8 cellular contexts compared by ENCODE assay signal in genomic region chr9:106878943-106879916, GRCh38. TPM values are rescaled to one million over a fixed set of nuclear protein-coding genes. Genes with fewer than 3 reads are reported as not detected.
DNase-seq lines count a peak whose midpoint lies in the region; ATAC-seq and TF ChIP-seq lines count a peak whose summit lies in the region.

No MANE protein-coding gene starts in this region.

- H3K27ac ChIP-seq in AG04450 (ENCODE audit: low read depth, low read length) (peak overlapping the region; percentile 63), lower lobe of right lung (peak overlapping the region; percentile 51), upper lobe of right lung (peak overlapping the region; percentile 25), PC-9 (no peak overlapping the region)

- H3K4me1 ChIP-seq in lower lobe of right lung (peaks cover 75% of the 10 kb centered on the region), upper lobe of right lung (peaks cover 57% of the 10 kb centered on the region), PC-9 (replicated peaks; ENCODE audit: insufficient read depth) (0 out of 2 replicates have a peak, but pooled peaks cover 9% of the 10 kb centered on the region)

- POLR2A ChIA-PET in AG04450 (lab: Yijun Ruan, JAX) (interaction anchor here (0.5 to 2.4 kb wide), 3 partner anchors 15 to 423 kb away, joined by 4 to 11 read pairs (median 7); no protein-coding TSS in a partner anchor), PC-9 (lab: Charles Lee; ENCODE audit: unreplicated experiment) (no interaction called here)

- CTCF ChIA-PET in AG04450 (lab: Charles Lee): interaction anchor here (0.9 to 1.0 kb wide), 2 partner anchors 14 to 39 kb away, joined by 3 to 4 read pairs; no protein-coding TSS in a partner anchor
- CTCF ChIA-PET in PC-9 (lab: Charles Lee): interaction anchor here (0.6 kb wide), 1 partner anchor 998 kb away, joined by 4 read pairs; no protein-coding TSS in a partner anchor

- no peaks in the 10 kb centered on the region; the same call in 1 of the 2 replicates for H3K9me2 ChIP-seq in PC-9 (ENCODE audit: insufficient read depth)

- H3K4me3 ChIP-seq in AG04450 (ENCODE audit: low read depth, low read length) (no peak overlapping the region; the same call in 1 of the 2 replicates), lower lobe of right lung (no peak overlapping the region), upper lobe of right lung (no peak overlapping the region), PC-9 (no peak overlapping the region)

- peak; percentile 85 for DNase-seq in AG04450 (ENCODE audit: low read depth, low spot score)
- peak; percentile 83 to 95 for DNase-seq in NCI-H2081 (lab: John Stamatoyannopoulos, UW)
- DNase-seq in dermis microvascular lymphatic vessel endothelial cell (ENCODE audit: low read depth in 2 of 2): peak; percentile 86 to 89
- no peak for DNase-seq in lower lobe of right lung
- no peak for DNase-seq in upper lobe of right lung
- no peak for DNase-seq in PC-9
- DNase-seq in cerebellar nuclear complex (lab: John Stamatoyannopoulos, UW): no peak
- DNase-seq in stimulated activated CD4-positive, alpha-beta T cell treated with anti-CD3 and anti-CD28 coated beads, Interleukin-4, amount 100 ng/mL, for 4 hours: no peak

- H3K9me3 ChIP-seq in AG04450 (ENCODE audit: control insufficient read depth, insufficient read depth, low read length): no peaks in the 10 kb centered on the region
- H3K9me3 ChIP-seq in lower lobe of right lung: no peaks in the 10 kb centered on the region
- no peaks in the 10 kb centered on the region for H3K9me3 ChIP-seq in upper lobe of right lung
- no peaks in the 10 kb centered on the region for H3K9me3 ChIP-seq in PC-9 (ENCODE audit: insufficient read depth, low read depth)

- no peak overlapping the region for H3K4me2 ChIP-seq in PC-9

- no peaks in the 10 kb centered on the region for H3K79me2 ChIP-seq in PC-9 (ENCODE audit: low read depth)

- intact Hi-C loops in lower lobe of right lung (cut with DNase I): no loop called here
- intact Hi-C loops in upper lobe of right lung (cut with DNase I): no loop called here
- intact Hi-C loops in PC-9 (cut with micrococcal nuclease; ENCODE audit: unreplicated experiment): no loop called here

- TF ChIP-seq CTCF in AG04450 (IDR thresholded peaks at IDR 0.05; ENCODE audit: low read depth, low read length) (no peak), lower lobe of right lung (IDR thresholded peaks at IDR 0.05) (no peak), upper lobe of right lung (IDR thresholded peaks at IDR 0.05) (no peak), PC-9 (conservative IDR thresholded peaks at IDR 0.05) (no peak)

- no peaks in the 10 kb centered on the region for H3F3A ChIP-seq in PC-9 (ENCODE audit: insufficient read depth, low read depth)

- no peak overlapping the region for H2AFZ ChIP-seq in PC-9

- no peaks in the 10 kb centered on the region for H3K27me3 ChIP-seq in AG04450 (ENCODE audit: control insufficient read depth, insufficient read depth, low read length)
- no peaks in the 10 kb centered on the region for H3K27me3 ChIP-seq in lower lobe of right lung (ENCODE audit: low read depth)
- no peaks in the 10 kb centered on the region for H3K27me3 ChIP-seq in upper lobe of right lung
- H3K27me3 ChIP-seq in PC-9 (ENCODE audit: insufficient read depth, low read depth): no peaks in the 10 kb centered on the region

- ATAC-seq in lower lobe of right lung: peak; percentile 42 to 57
- peak; percentile 61 for ATAC-seq in upper lobe of right lung

- no peaks in the 10 kb centered on the region for H4K20me1 ChIP-seq in PC-9 (ENCODE audit: insufficient read depth)

- H3K36me3 ChIP-seq in lower lobe of right lung: no peaks in the 10 kb centered on the region
- no peaks in the 10 kb centered on the region for H3K36me3 ChIP-seq in upper lobe of right lung
- H3K36me3 ChIP-seq in PC-9 (ENCODE audit: low read depth): no peaks in the 10 kb centered on the region

- no TSS peak for BruUV-seq in PC-9 (replicated peaks; lab: Mats Ljungman, UMichigan)

RNA-seq across cellular contexts. Expression of gene ZNF462, which starts 16.3 kb away (rescaled TPM):
- 7.5 and 11.9 TPM in 2 replicates for polyA plus RNA-seq in AG04450 (2011; rRNA removed)
- polyA minus RNA-seq in AG04450 (2011; rRNA and poly(A)+ RNA removed): 49.7 and 76.0 TPM in 2 replicates
- 4.6 and 4.9 TPM in 2 replicates for total RNA-seq in dermis microvascular lymphatic vessel endothelial cell
- total RNA-seq in lower lobe of right lung: 24.4 TPM
- total RNA-seq in upper lobe of right lung: 25.4 TPM
- 3.2 and 4.8 TPM in 2 replicates for total RNA-seq in PC-9 (2021)

Comparison
In these comparisons a context has a peak if more than half of its experiments do, and no peak if none do; other contexts are left out.
1. DNase-seq: peak in AG04450 (single experiment), NCI-H2081 (2 of 2) and dermis microvascular lymphatic vessel endothelial cell (2 of 2); none in lower lobe of right lung (single experiment), upper lobe of right lung (single experiment), PC-9 (0 of 2), cerebellar nuclear complex (0 of 2) and stimulated activated CD4-positive, alpha-beta T cell treated with anti-CD3 and anti-CD28 coated beads, Interleukin-4, amount 100 ng/mL, for 4 hours (0 of 2).